In the genomic region with DNA sequence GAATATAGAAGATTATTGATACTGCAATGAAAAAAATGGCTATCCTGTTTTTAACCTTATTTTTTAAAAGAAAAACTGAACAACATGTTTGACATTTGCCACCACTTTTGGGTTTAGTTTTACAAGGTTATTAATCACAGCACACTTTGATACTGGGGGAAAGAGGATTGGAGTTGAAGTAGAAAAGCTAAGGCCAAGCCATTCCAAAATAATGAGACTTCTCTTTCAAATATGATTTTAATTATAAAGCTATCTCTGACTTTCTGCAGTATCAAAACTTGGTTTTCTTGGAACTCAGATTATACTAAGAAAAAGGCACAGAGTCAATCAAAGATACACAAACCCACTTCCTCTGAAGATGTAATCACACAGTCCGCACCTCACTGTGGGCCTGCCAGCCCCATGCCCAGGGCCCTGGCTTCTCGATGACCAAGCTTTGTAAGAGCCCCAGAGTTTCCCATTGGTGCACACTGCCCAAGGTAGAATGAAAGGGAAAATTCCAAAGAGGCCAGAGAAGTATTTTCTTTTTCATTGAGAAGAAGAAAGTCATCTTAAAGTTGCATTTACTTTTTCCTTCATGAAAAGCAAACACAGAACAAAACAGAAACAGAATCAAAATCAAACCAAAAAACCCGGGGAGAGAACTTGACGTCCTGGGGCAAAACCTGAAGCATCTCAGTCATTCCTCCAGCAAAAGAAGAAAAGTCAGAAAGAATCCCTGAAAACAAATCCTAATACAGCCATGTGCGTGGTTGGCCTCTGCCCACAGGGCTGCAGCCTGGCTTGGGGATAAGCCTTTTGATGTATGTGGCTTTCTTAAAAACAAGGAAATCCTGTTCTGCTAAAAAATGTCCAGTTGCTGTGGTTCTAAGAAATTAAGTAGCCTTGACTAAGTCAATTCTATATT, we compare ENCODE assay signal across 11 cellular contexts.
DNase-seq lines count a peak whose midpoint lies in the region; ATAC-seq, FAIRE-seq and TF ChIP-seq lines count a peak whose summit lies in the region.
"Had no signal": no experiment of that assay in that cellular context is flagged by ENCODE, and none has a peak within 500 bp of the region (broad histone marks: within the 10 kb centered on the region; RNA-seq: fewer than 3 reads in every experiment).

No MANE protein-coding gene starts in this region.

- H3K4me3 ChIP-seq in Peyer's patch = no peak overlapping the region
- H3K4me3 ChIP-seq in fibroblast of the aortic adventitia (ENCODE audit: low read depth, low read length) = no peak overlapping the region
- no peak overlapping the region for H3K4me3 ChIP-seq in subcutaneous abdominal adipose tissue (ENCODE audit: low read depth in 1 of 5, low read length in 5 of 5)

- no peak for DNase-seq in Peyer's patch
- peak; percentile 44 to 62 for DNase-seq in activated T-cell treated with anti-CD3 and anti-CD28 coated beads, Interleukin-2, amount 50 U/mL, for 72 hours
- DNase-seq in fibroblast of the aortic adventitia (ENCODE audit: low read depth) = peak; percentile 35
- no peak for DNase-seq in urothelium cell line (ENCODE audit: low spot score)
- no peak for DNase-seq in NCI-H526 treated with DMSO at 0.1 percent for 48 hours (lab: John Stamatoyannopoulos, UW)
- no peak for DNase-seq in NCI-H1417 (lab: John Stamatoyannopoulos, UW)
- DNase-seq: hippocampal formation, NCI-H1048 had no signal

- H3K27ac ChIP-seq in Peyer's patch (peak overlapping the region; percentile 9 to 52 (median 12)), subcutaneous abdominal adipose tissue (ENCODE audit: low read depth, low read length) (peak overlapping the region; percentile 41)

- H3K4me1 Mint-ChIP-seq in activated T-cell treated with anti-CD3 and anti-CD28 coated beads, Interleukin-2, amount 50 U/mL, for 72 hours (ENCODE audit: low read depth) = peaks cover 48% of the 10 kb centered on the region
- H3K4me1 Mint-ChIP-seq: nephron had no signal

- no peak for FAIRE-seq in urothelium cell line (lab: Jason Lieb, UNC)

- TF ChIP-seq CTCF in Peyer's patch (IDR thresholded peaks at IDR 0.05) = no peak
- TF ChIP-seq CTCF in fibroblast of the aortic adventitia (IDR thresholded peaks at IDR 0.05; ENCODE audit: insufficient read depth, low read length) = no peak

- no peak for TF ChIP-seq POLR2A in Peyer's patch (IDR thresholded peaks at IDR 0.05)

- peaks cover 3 to 6% of the 10 kb centered on the region in 2 donors for H3K9me3 Mint-ChIP-seq in activated T-cell treated with anti-CD3 and anti-CD28 coated beads, Interleukin-2, amount 50 U/mL, for 72 hours

- peaks cover 0 to 4% (median 0%) of the 10 kb centered on the region in 4 donors for H3K4me1 ChIP-seq in Peyer's patch
- peaks cover 0 to 15% (median 7%) of the 10 kb centered on the region in 5 donors for H3K4me1 ChIP-seq in subcutaneous abdominal adipose tissue (ENCODE audit: control insufficient read depth in 5 of 5, insufficient read depth in 5 of 5, low read length in 5 of 5)

- no peak overlapping the region for H3K9ac ChIP-seq in subcutaneous abdominal adipose tissue (ENCODE audit: low read length in 5 of 5)

- H3K36me3 ChIP-seq in Peyer's patch (peaks cover 0 to 2% (median 0%) of the 10 kb centered on the region in 3 donors), subcutaneous abdominal adipose tissue (ENCODE audit: control insufficient read depth in 5 of 5, insufficient read depth in 5 of 5, low read length in 5 of 5) (no peaks in the 10 kb centered on the region)

- peak overlapping the region; percentile 87 for H3K27ac Mint-ChIP-seq in activated T-cell treated with anti-CD3 and anti-CD28 coated beads, Interleukin-2, amount 50 U/mL, for 72 hours
- H3K27ac Mint-ChIP-seq: nephron, WTC11 had no signal

- H3K27me3 Mint-ChIP-seq in activated T-cell treated with anti-CD3 and anti-CD28 coated beads, Interleukin-2, amount 50 U/mL, for 72 hours (ENCODE audit: low read depth) = no peaks in the 10 kb centered on the region

- H3K36me3 Mint-ChIP-seq in activated T-cell treated with anti-CD3 and anti-CD28 coated beads, Interleukin-2, amount 50 U/mL, for 72 hours (ENCODE audit: insufficient read depth in 2 of 2) = peaks cover 4 to 12% of the 10 kb centered on the region in 2 donors

- H3K9me3 ChIP-seq in Peyer's patch = no peaks in the 10 kb centered on the region
- H3K9me3 ChIP-seq in subcutaneous abdominal adipose tissue (ENCODE audit: control insufficient read depth in 5 of 5, low read length in 5 of 5) = peaks cover 0 to 2% (median 0%) of the 10 kb centered on the region in 5 donors

- peak overlapping the region; percentile 78 to 95 for H3K4me3 Mint-ChIP-seq in activated T-cell treated with anti-CD3 and anti-CD28 coated beads, Interleukin-2, amount 50 U/mL, for 72 hours
- H3K4me3 Mint-ChIP-seq: nephron, WTC11 had no signal

- H3K27me3 ChIP-seq in Peyer's patch (no peaks in the 10 kb centered on the region), subcutaneous abdominal adipose tissue (ENCODE audit: control insufficient read depth in 5 of 5, insufficient read depth in 4 of 5, low read length in 5 of 5) (no peaks in the 10 kb centered on the region)

- peak; percentile 93 to 95 for ATAC-seq in activated T-cell treated with anti-CD3 and anti-CD28 coated beads, Interleukin-2, amount 50 U/mL, for 72 hours (replicated peaks in 1 of 2)
- ATAC-seq: WTC11 had no signal

Comparison
In these comparisons a context has a peak if more than half of its experiments do, and no peak if none do; other contexts are left out.
1. DNase-seq: peak in activated T-cell treated with anti-CD3 and anti-CD28 coated beads, Interleukin-2, amount 50 U/mL, for 72 hours (2 of 2) and fibroblast of the aortic adventitia (single experiment); none in Peyer's patch (0 of 3), urothelium cell line (single experiment), NCI-H526 treated with DMSO at 0.1 percent for 48 hours (single experiment) and NCI-H1417 (0 of 3).